Comparison of ENCODE assay signal across 21 cellular contexts in the genomic region with DNA sequence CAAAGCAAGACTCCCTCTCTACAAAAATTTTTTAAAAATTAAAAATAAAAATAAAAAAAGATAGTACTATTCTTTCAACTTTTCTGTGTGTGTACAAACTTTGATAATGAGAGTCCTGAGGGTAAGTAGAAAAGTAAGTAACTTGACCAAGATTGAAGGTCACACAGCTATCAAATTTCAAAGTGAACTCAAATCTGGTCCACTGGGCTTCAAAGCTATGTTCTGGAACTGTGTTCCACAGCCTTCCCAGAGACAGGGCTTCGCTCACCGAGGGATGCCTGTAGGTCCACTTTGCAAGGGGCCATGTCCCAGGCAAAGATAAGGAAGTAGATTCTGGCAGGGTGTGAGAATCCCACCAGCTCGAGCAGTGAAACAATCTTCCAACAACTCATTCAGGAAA. TPM values are rescaled to one million over a fixed set of nuclear protein-coding genes. Genes with fewer than 3 reads are reported as not detected.
DNase-seq lines count a peak whose midpoint lies in the region; ATAC-seq, FAIRE-seq and TF ChIP-seq lines count a peak whose summit lies in the region.
"Had no signal": no experiment of that assay in that cellular context is flagged by ENCODE, and none has a peak within 500 bp of the region (broad histone marks: within the 10 kb centered on the region; RNA-seq: fewer than 3 reads in every experiment).

No MANE protein-coding gene starts in this region.

- H3K4me1 ChIP-seq in HepG2 (ENCODE audit: insufficient read depth, low read length) (peaks cover 31% of the 10 kb centered on the region), right lobe of liver (no peaks in the 10 kb centered on the region), Panc1 (ENCODE audit: control insufficient read depth, insufficient read depth, low read length) (peaks cover 26% of the 10 kb centered on the region), kidney (ENCODE audit: control insufficient read depth in 1 of 2, insufficient read depth in 1 of 2, low read depth in 1 of 2, low read length in 2 of 2) (peaks cover 0 to 4% of the 10 kb centered on the region in 2 donors)
- H3K4me1 ChIP-seq: Caco-2 had no signal

- intact Hi-C loops in HepG2 (cut with micrococcal nuclease; ENCODE audit: unreplicated experiment), result no loop called here
- intact Hi-C loops in right lobe of liver (cut with DNase I), result no loop called here
- intact Hi-C loops in Panc1 (cut with micrococcal nuclease; ENCODE audit: unreplicated experiment), result no loop called here
- intact Hi-C loops in posterior vena cava (cut with DNase I), result no loop called here
- intact Hi-C loops in kidney (cut with DNase I), result no loop called here

- TF ChIP-seq CTCF in HepG2 (CRISPR knock-in tag; IDR thresholded peaks at IDR 0.05) (no peak), right lobe of liver (IDR thresholded peaks at IDR 0.05) (no peak), Panc1 (IDR thresholded peaks at IDR 0.05) (no peak), kidney (IDR thresholded peaks at IDR 0.05; ENCODE audit: borderline replicate concordance, extremely low read depth, insufficient read depth) (no peak)

- ATAC-seq in HepG2 (peak; percentile 44; the same call in 2 of the 3 replicates), right lobe of liver (no peak), Panc1 (no peak)
- ATAC-seq: A549; CD8-positive, alpha-beta T cell had no signal

- H3K4me2 ChIP-seq in HepG2 (ENCODE audit: low read depth, low read length), result peak overlapping the region; percentile 53
- H3K4me2 ChIP-seq: A549; BLaER1 treated with 17β-estradiol and CSF1 and Interleukin-3, amounts not matched to agents 10 nM and 100 nM had no signal

- H3K4me3 ChIP-seq in HepG2 (replicated peaks in 1 of 3; ENCODE audit: insufficient read depth in 1 of 3, low read depth in 2 of 3, low read length in 3 of 3) (no peak overlapping the region), right lobe of liver (no peak overlapping the region), Panc1 (ENCODE audit: low read depth in 2 of 2, low read length in 2 of 2) (no peak overlapping the region), kidney (ENCODE audit: low read length in 2 of 2) (no peak overlapping the region)
- H3K4me3 ChIP-seq: A549; BLaER1 treated with 17β-estradiol and CSF1 and Interleukin-3, amounts not matched to agents 10 nM and 100 nM had no signal

- no peaks in the 10 kb centered on the region for H3K9me3 ChIP-seq in HepG2 (ENCODE audit: low read length)
- no peaks in the 10 kb centered on the region for H3K9me3 ChIP-seq in right lobe of liver
- H3K9me3 ChIP-seq in Panc1 (ENCODE audit: control insufficient read depth, insufficient read depth, low read depth, low read length), result no peaks in the 10 kb centered on the region
- H3K9me3 ChIP-seq in kidney (ENCODE audit: control insufficient read depth in 1 of 2, low read length in 2 of 2), result no peaks in the 10 kb centered on the region
- H3K9me3 ChIP-seq: A549; BLaER1 treated with 17β-estradiol and CSF1 and Interleukin-3, amounts not matched to agents 10 nM and 100 nM; Caco-2 had no signal

- in situ Hi-C loops in HepG2 (cut with HindIII; ENCODE audit: extremely low pct_ligation_motif_present, low pct_unique_long_range_greater_than_20kb) (no loop called here), Panc1 (cut with HindIII; ENCODE audit: low pct_unique_long_range_greater_than_20kb, low sequenced_read_pairs) (no loop called here)

- POLR2A ChIA-PET in HepG2 (lab: Yijun Ruan, JAX) (no interaction called here), Panc1 (lab: Charles Lee) (no interaction called here)

- H3K27ac ChIP-seq in HepG2 (ENCODE audit: extremely low read length, insufficient read depth, low read length), result no peak overlapping the region
- no peak overlapping the region for H3K27ac ChIP-seq in right lobe of liver
- H3K27ac ChIP-seq in Panc1 (ENCODE audit: low read length), result peak overlapping the region; percentile 53; the same call in 1 of the 2 replicates
- H3K27ac ChIP-seq in kidney (ENCODE audit: low read depth in 2 of 2, low read length in 2 of 2), result no peak overlapping the region
- H3K27ac ChIP-seq: 22Rv1; BLaER1 treated with 17β-estradiol and CSF1 and Interleukin-3, amounts not matched to agents 10 nM and 100 nM; C4-2B had no signal

- TF ChIP-seq EP300 in HepG2 (IDR thresholded peaks at IDR 0.05; ENCODE audit: low read depth in 2 of 2, low read length in 2 of 2) (no peak), HepG2 (CRISPR knock-in tag; IDR thresholded peaks at IDR 0.05; ENCODE audit: borderline replicate concordance) (no peak)

- H3K9ac ChIP-seq in HepG2 (ENCODE audit: insufficient read depth, low read depth, low read length), result no peak overlapping the region
- H3K9ac ChIP-seq in kidney (ENCODE audit: low read length in 2 of 2), result no peak overlapping the region
- H3K9ac ChIP-seq: BLaER1 treated with 17β-estradiol and CSF1 and Interleukin-3, amounts not matched to agents 10 nM and 100 nM had no signal

- TF ChIP-seq POLR2A in HepG2 (IDR thresholded peaks at IDR 0.05; ENCODE audit: insufficient read depth in 1 of 2, low read depth in 2 of 2, low read length in 2 of 2) (no peak), right lobe of liver (IDR thresholded peaks at IDR 0.05) (no peak)

- FAIRE-seq in HepG2 (lab: Jason Lieb, UNC) (peak; percentile 72), kidney (lab: Jason Lieb, UNC) (no peak)
- FAIRE-seq: A549, D721Med, G401.6, GM12891, GM18507 had no signal

- BruUV-seq in HepG2 (replicated peaks; lab: Mats Ljungman, UMichigan), result no TSS peak
- no TSS peak for BruUV-seq in Panc1 (replicated peaks; lab: Mats Ljungman, UMichigan)

- H3K27me3 ChIP-seq in HepG2 (ENCODE audit: control insufficient read depth in 1 of 2, insufficient read depth in 2 of 2, low read length in 2 of 2) (peaks cover 0 to 4% of the 10 kb centered on the region in 2 experiments; a peak in 1 of 5 replicates), right lobe of liver (no peaks in the 10 kb centered on the region), Panc1 (ENCODE audit: control insufficient read depth, insufficient read depth, low read length) (no peaks in the 10 kb centered on the region)
- H3K27me3 ChIP-seq: BLaER1 treated with 17β-estradiol and CSF1 and Interleukin-3, amounts not matched to agents 10 nM and 100 nM had no signal

- CTCF ChIA-PET in HepG2 (lab: Yijun Ruan, JAX; ENCODE audit: low intra/inter-chr PET ratio, low total read pairs), result no interaction called here
- CTCF ChIA-PET in Panc1 (lab: Charles Lee), result no interaction called here

- H3K79me2 ChIP-seq in HepG2 (ENCODE audit: insufficient read depth, low read length), result no peaks in the 10 kb centered on the region

- TF ChIP-seq RAD21 in HepG2 (CRISPR knock-in tag; IDR thresholded peaks at IDR 0.05), result no peak

- no peak overlapping the region for H2AFZ ChIP-seq in HepG2 (ENCODE audit: low read length)

- H4K20me1 ChIP-seq in HepG2 (ENCODE audit: insufficient read depth, low read length), result no peaks in the 10 kb centered on the region
- H4K20me1 ChIP-seq: BLaER1 treated with 17β-estradiol and CSF1 and Interleukin-3, amounts not matched to agents 10 nM and 100 nM had no signal

- 0% methylated on average over 3 of the region's 3 CpGs for WGBS in HepG2 (ENCODE audit: low lambda C conversion rate)
- 64% methylated on average over 3 of the region's 3 CpGs for WGBS in right lobe of liver (ENCODE audit: insufficient coverage, low coverage, low lambda C conversion rate, missing lambda C conversion rate)

- DNase-seq in HepG2 (ENCODE audit: low spot score) (peak; percentile 33), right lobe of liver (no peak), Panc1 (ENCODE audit: low read depth, low spot score) (no peak), posterior vena cava (ENCODE audit: low spot score) (peak; percentile 18), cerebellar nuclear complex (lab: John Stamatoyannopoulos, UW) (no peak), kidney (no peak)
- DNase-seq: AML-193; Caco-2; Calu3; CD4-positive, alpha-beta T cell; CD8-positive, alpha-beta T cell; DMS79 treated with DMSO at 0.1 percent for 48 hours; GF-D8 had no signal

- H3K36me3 ChIP-seq in HepG2 (replicated peaks in 1 of 2; ENCODE audit: control insufficient read depth in 1 of 2, insufficient read depth in 2 of 2, low read length in 2 of 2) (no peaks in the 10 kb centered on the region), right lobe of liver (no peaks in the 10 kb centered on the region), Panc1 (ENCODE audit: control insufficient read depth, insufficient read depth, low read length) (no peaks in the 10 kb centered on the region), kidney (ENCODE audit: control insufficient read depth in 1 of 2, insufficient read depth in 2 of 2, low read length in 2 of 2) (no peaks in the 10 kb centered on the region)
- H3K36me3 ChIP-seq: BLaER1 treated with 17β-estradiol and CSF1 and Interleukin-3, amounts not matched to agents 10 nM and 100 nM had no signal

TF ChIP-seq in HepG2, 621 proteins besides CTCF, POLR2A, EP300 and RAD21 (continues in another document):
- no peak for TF ChIP-seq ZNF460 (CRISPR knock-in tag; IDR thresholded peaks at IDR 0.05; ENCODE audit: borderline replicate concordance)

RNA-seq across cellular contexts. Expression of gene TNRC6A, which starts 56.3 kb away (rescaled TPM):
- total RNA-seq in HepG2 (2016; rRNA removed; fragmentation: Illumina TruSeq; extraction: Trizol) (26.7 and 30.9 TPM in 2 replicates), right lobe of liver (10 to 100 TPM; 17.0 to 38.4 (median 23.1) TPM), Panc1 (2021; ENCODE audit: unreplicated experiment) (53.6 TPM), posterior vena cava (10 to 100 TPM; 51.7 to 58.3 TPM), kidney (61.9 TPM)
- 6.9 and 8.1 TPM in 2 replicates for total RNA-seq in HepG2 (2016; cell fraction: cytosol; rRNA removed; fragmentation: Illumina TruSeq; extraction: Trizol; ENCODE audit: low read depth)
- 24.9 and 33.4 TPM in 2 replicates for total RNA-seq in HepG2 (2016; cell fraction: insoluble cytoplasmic fraction; rRNA removed; fragmentation: Illumina TruSeq; extraction: Trizol)
- total RNA-seq in HepG2 (2016; cell fraction: membrane; rRNA removed; fragmentation: Illumina TruSeq; extraction: Trizol), result 10.5 and 13.0 TPM in 2 replicates
- 75.1 and 92.8 TPM in 2 replicates for total RNA-seq in HepG2 (2016; cell fraction: nucleus; rRNA removed; fragmentation: Illumina TruSeq; extraction: Trizol)
- polyA plus RNA-seq in HepG2 (2011; rRNA removed) (43.6 and 49.2 TPM in 2 replicates), kidney (ENCODE audit: insufficient read depth, low read depth, low replicate concordance) (8.0 TPM)
- polyA plus RNA-seq in HepG2 (2011; cell fraction: cytosol; rRNA removed), result 25.1 and 25.7 TPM in 2 replicates
- polyA plus RNA-seq in HepG2 (2011; cell fraction: nucleus; rRNA removed), result 154 and 160 TPM in 2 replicates
- 30.0 and 33.6 TPM in 2 replicates for polyA plus RNA-seq in HepG2 (2012)
- 0.53 and 1.5 TPM in 2 replicates for polyA plus RNA-seq in HepG2 (2016; cell fraction: cytosol; fragmentation: Illumina TruSeq; extraction: Trizol; ENCODE audit: low read depth)
- polyA plus RNA-seq in HepG2 (2016; cell fraction: insoluble cytoplasmic fraction; fragmentation: Illumina TruSeq; extraction: Trizol; ENCODE audit: low read depth), result 17.2 and 18.0 TPM in 2 replicates
- polyA plus RNA-seq in HepG2 (2016; cell fraction: membrane; fragmentation: Illumina TruSeq; extraction: Trizol; ENCODE audit: low read depth), result 1.1 and 1.6 TPM in 2 replicates
- 103 and 113 TPM in 2 replicates for polyA plus RNA-seq in HepG2 (2016; cell fraction: nucleus; fragmentation: Illumina TruSeq; extraction: Trizol; ENCODE audit: insufficient read depth, low read depth)
- polyA minus RNA-seq in HepG2 (2011; rRNA and poly(A)+ RNA removed; ENCODE audit: low replicate concordance), result 70.9 TPM in 2 replicates
- 19.3 and 29.4 TPM in 2 replicates for polyA minus RNA-seq in HepG2 (2011; cell fraction: cytosol; rRNA and poly(A)+ RNA removed)
- polyA minus RNA-seq in HepG2 (2011; cell fraction: nucleus; rRNA and poly(A)+ RNA removed), result 205 and 259 TPM in 2 replicates
- polyA plus RNA-seq in Panc1 (2012; ENCODE audit: insufficient read length), result 36.2 TPM

Comparison
In these comparisons a context has a peak if more than half of its experiments do, and no peak if none do; other contexts are left out.
1. DNase-seq: peak in HepG2 (single experiment) and posterior vena cava (single experiment); none in right lobe of liver (0 of 3), Panc1 (single experiment), cerebellar nuclear complex (0 of 2) and kidney (single experiment).